In genomic region chr5:65762234-65762633, GRCh38 we compare ENCODE assay signal across 22 cellular contexts.
"Had no signal": no experiment of that assay in that cellular context is flagged by ENCODE, and none has a peak within 500 bp of the region (broad histone marks: within the 10 kb centered on the region; RNA-seq: fewer than 3 reads in every experiment).

No MANE protein-coding gene starts in this region.

- H3K9me3 Mint-ChIP-seq: activated T-cell treated with anti-CD3 and anti-CD28 coated beads, Interleukin-2, amount 50 U/mL, for 24 hours; activated T-helper 2 cell treated with anti-CD3 and anti-CD28 coated beads, Interferon-gamma antibody, Interleukin-2, Interleukin-4, amounts not matched to agents 10 μg/mL and 5 μg/mL and 100 μg/mL, durations not matched to agents 14 hours and 24 hours and 36 hours; dendritic cell treated with granulocyte-macrophage colony-stimulating factor and Interleukin-4, amounts not matched to agents 40 ng/mL and 50 ng/mL, for 4 days; immature natural killer cell had no signal

- H3K4me2 ChIP-seq: hepatocyte had no signal

- H3K27ac ChIP-seq: adrenal gland, hepatocyte, spleen had no signal

- ATAC-seq: left lobe of liver; naive thymus-derived CD4-positive, alpha-beta T cell had no signal

- H3K27me3 Mint-ChIP-seq: activated naive CD8-positive, alpha-beta T cell; activated T-cell treated with anti-CD3 and anti-CD28 coated beads, Interleukin-2, amount 50 U/mL, for 24 hours; dendritic cell treated with granulocyte-macrophage colony-stimulating factor and Interleukin-4, amounts not matched to agents 40 ng/mL and 50 ng/mL, for 4 days; naive thymus-derived CD4-positive, alpha-beta T cell; progenitor cell of endocrine pancreas had no signal

- H3K27me3 ChIP-seq: adrenal gland, hepatocyte, spleen had no signal

- H3K4me1 ChIP-seq: adrenal gland had no signal

- H3K79me2 ChIP-seq: hepatocyte had no signal

- H3K9me3 ChIP-seq: adrenal gland had no signal

- H3K27ac Mint-ChIP-seq: activated naive CD8-positive, alpha-beta T cell; activated T-cell treated with anti-CD3 and anti-CD28 coated beads, Interleukin-2, amount 50 U/mL, for 24 hours; activated T-helper 2 cell treated with anti-CD3 and anti-CD28 coated beads, Interferon-gamma antibody, Interleukin-2, Interleukin-4, amounts not matched to agents 10 μg/mL and 5 μg/mL and 100 μg/mL, durations not matched to agents 14 hours and 24 hours and 36 hours; dendritic cell treated with granulocyte-macrophage colony-stimulating factor and Interleukin-4, amounts not matched to agents 40 ng/mL and 50 ng/mL, for 4 days; immature natural killer cell; naive thymus-derived CD4-positive, alpha-beta T cell; progenitor cell of endocrine pancreas had no signal

- H3K4me3 ChIP-seq: adrenal gland, hepatocyte, lung, spleen had no signal

- H3K4me3 Mint-ChIP-seq: activated naive CD8-positive, alpha-beta T cell; activated T-cell treated with anti-CD3 and anti-CD28 coated beads, Interleukin-2, amount 50 U/mL, for 24 hours; dendritic cell treated with granulocyte-macrophage colony-stimulating factor and Interleukin-4, amounts not matched to agents 40 ng/mL and 50 ng/mL, for 4 days; naive thymus-derived CD4-positive, alpha-beta T cell had no signal

- H3K36me3 ChIP-seq: adrenal gland had no signal

- H2AFZ ChIP-seq: hepatocyte had no signal

- DNase-seq: activated CD4-positive, alpha-beta T cell treated with anti-CD3 and anti-CD28 coated beads for 1 hour; activated CD4-positive, alpha-beta T cell treated with anti-CD3 and anti-CD28 coated beads, Interleukin-2, amount 50 U/mL, for 4 hours; activated CD8-positive, alpha-beta memory T cell treated with anti-CD3 and anti-CD28 coated beads for 24 hours; activated CD8-positive, alpha-beta memory T cell treated with anti-CD3 and anti-CD28 coated beads, Interleukin-2, amount 50 U/mL, for 4 hours; activated naive CD4-positive, alpha-beta T cell; activated T-cell treated with anti-CD3 and anti-CD28 coated beads, Interleukin-2, amount 50 U/mL, for 24 hours; adrenal gland; effector CD4-positive, alpha-beta T cell; glutamatergic neuron; immature natural killer cell; naive thymus-derived CD4-positive, alpha-beta T cell; spleen; stimulated activated CD4-positive, alpha-beta T cell treated with anti-CD3 and anti-CD28 coated beads, Interleukin-4, amount 100 ng/mL, for 24 hours; stimulated activated naive CD4-positive, alpha-beta T cell treated with Interleukin-2 at 50 U/mL for 16 hours; T-helper 1 cell had no signal
